ENCODE assay signal across 8 cellular contexts in the genomic region with DNA sequence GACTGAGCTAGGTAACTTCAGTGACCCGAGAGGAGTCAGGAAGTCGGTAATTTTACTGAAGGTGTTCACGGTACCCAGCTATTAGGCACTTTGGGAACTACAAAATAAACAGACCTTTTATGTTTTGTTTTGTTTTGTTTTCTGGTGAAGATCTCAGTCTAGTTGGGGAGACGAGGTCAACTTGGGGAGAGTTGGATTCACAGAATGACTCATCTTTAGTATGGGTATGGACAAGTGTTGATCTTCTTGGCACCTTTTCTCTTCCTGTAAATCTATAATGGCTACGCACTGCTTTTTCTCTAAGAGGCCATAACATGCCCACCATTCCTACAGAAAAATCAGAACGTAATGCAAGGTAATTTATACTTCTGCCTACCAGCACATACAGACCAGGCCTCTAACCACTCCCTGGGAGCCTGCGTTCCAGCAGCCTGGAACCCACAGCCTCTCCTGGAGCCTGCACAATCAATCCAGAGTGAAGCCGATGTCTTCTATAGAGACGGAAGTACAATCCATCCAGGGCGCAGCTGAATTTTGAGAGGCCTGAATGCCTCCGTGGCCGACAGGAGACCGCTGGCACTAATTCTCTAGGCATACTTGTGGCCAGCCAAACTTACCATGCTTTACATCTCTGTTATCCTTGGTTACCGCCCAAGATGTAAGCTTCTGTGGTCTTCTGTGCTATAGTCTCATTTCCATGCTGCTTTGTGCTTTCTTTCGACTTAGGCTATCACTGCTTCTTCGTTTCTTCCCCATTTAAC. TPM values are rescaled to one million over a fixed set of nuclear protein-coding genes. Genes with fewer than 3 reads are reported as not detected.
DNase-seq lines count a peak whose midpoint lies in the region; ATAC-seq and TF ChIP-seq lines count a peak whose summit lies in the region.

No MANE protein-coding gene starts in this region.

- H3K36me3 ChIP-seq in Peyer's patch (no peaks in the 10 kb centered on the region), suprapubic skin (peaks cover 7% of the 10 kb centered on the region)

- peaks cover 4 to 13% (median 10%) of the 10 kb centered on the region in 4 donors for H3K4me1 ChIP-seq in Peyer's patch
- peaks cover 34% of the 10 kb centered on the region for H3K4me1 ChIP-seq in suprapubic skin

- H3K27ac ChIP-seq in Peyer's patch (peak overlapping the region; percentile 78 to 83 (median 82)), suprapubic skin (peak overlapping the region; percentile 90)

- H3K27me3 ChIP-seq in Peyer's patch (no peaks in the 10 kb centered on the region), suprapubic skin (no peaks in the 10 kb centered on the region)

- 7% methylated on average over 16 of the region's 16 CpGs for WGBS in suprapubic skin

- TF ChIP-seq POLR2A in Peyer's patch (IDR thresholded peaks at IDR 0.05) (no peak), suprapubic skin (IDR thresholded peaks at IDR 0.05) (no peak)

- DNase-seq in activated CD4-positive, alpha-beta T cell treated with anti-CD3 and anti-CD28 coated beads for 48 hours = peak; percentile 17
- DNase-seq in activated CD4-positive, alpha-beta T cell treated with anti-CD3 and anti-CD28 coated beads, Interleukin-2, amount 50 U/mL, for 4 hours = no peak
- DNase-seq in Peyer's patch (peak in 1 of 3 donors; percentile 20), cerebellar cortex (ENCODE audit: low spot score) (peak; percentile 29), left kidney (ENCODE audit: low read depth, low spot score) (peak; percentile 53), suprapubic skin (ENCODE audit: low spot score in 2 of 2) (no peak), NCI-H2196 (lab: John Stamatoyannopoulos, UW; ENCODE audit: unreplicated experiment) (no peak)

- TF ChIP-seq EP300 in suprapubic skin (IDR thresholded peaks at IDR 0.05) = no peak

- H3K4me3 ChIP-seq in Peyer's patch (peak overlapping the region; percentile 58 to 85 (median 76)), suprapubic skin (peak overlapping the region; percentile 89)

- TF ChIP-seq CTCF in Peyer's patch (IDR thresholded peaks at IDR 0.05) (no peak), suprapubic skin (IDR thresholded peaks at IDR 0.05) (no peak)

- ATAC-seq in HG02870 (IDR thresholded peaks at IDR 0.05; ENCODE audit: unreplicated experiment) = peak; percentile 13

- no peaks in the 10 kb centered on the region for H3K9me3 ChIP-seq in Peyer's patch
- H3K9me3 ChIP-seq in suprapubic skin = no peaks in the 10 kb centered on the region

RNA-seq across cellular contexts. Expression of a gene that starts 0.7 kb away (rescaled TPM):
- 100 to 1,000 TPM in 1 of 4 donors, 10 to 100 TPM in 3; 63.2 to 175 (median 68.1) TPM for total RNA-seq in Peyer's patch
- 10 to 100 TPM; 42.0 to 74.3 (median 48.9) TPM for total RNA-seq in suprapubic skin

RNA-seq across cellular contexts. Expression of a gene that starts 0.8 kb away (rescaled TPM):
- total RNA-seq in Peyer's patch (10 to 100 TPM in 3 of 4 donors, 1 to 10 TPM in 1; 9.1 to 18.7 (median 12.2) TPM), suprapubic skin (10 to 100 TPM; 21.3 to 31.0 (median 24.3) TPM)

Comparison
In these comparisons a context has a peak if more than half of its experiments do, and no peak if none do; other contexts are left out.
1. DNase-seq: peak in activated CD4-positive, alpha-beta T cell treated with anti-CD3 and anti-CD28 coated beads for 48 hours (single experiment), cerebellar cortex (single experiment) and left kidney (single experiment); none in activated CD4-positive, alpha-beta T cell treated with anti-CD3 and anti-CD28 coated beads, Interleukin-2, amount 50 U/mL, for 4 hours (0 of 2), suprapubic skin (0 of 2) and NCI-H2196 (single experiment).